In genomic region chr10:112811741-112812551, GRCh38 we compare ENCODE assay signal across 10 cellular contexts.
DNase-seq lines count a peak whose midpoint lies in the region; TF ChIP-seq lines count a peak whose summit lies in the region.
"Had no signal": no experiment of that assay in that cellular context is flagged by ENCODE, and none has a peak within 500 bp of the region (broad histone marks: within the 10 kb centered on the region; RNA-seq: fewer than 3 reads in every experiment).

No MANE protein-coding gene starts in this region.

- H3K27me3 Mint-ChIP-seq in nephron (ENCODE audit: low read depth), result peaks cover 3% of the 10 kb centered on the region
- no peaks in the 10 kb centered on the region for H3K27me3 Mint-ChIP-seq in activated naive CD4-positive, alpha-beta T cell treated with anti-CD3 and anti-CD28 coated beads for 36 hours (ENCODE audit: low read depth)
- H3K27me3 Mint-ChIP-seq: IgD-negative memory B cell had no signal

- TF ChIP-seq CTCF in AG09319 (IDR thresholded peaks at IDR 0.05; ENCODE audit: low read depth, low read length) (no peak), epithelial cell of proximal tubule (conservative IDR thresholded peaks at IDR 0.05; ENCODE audit: low read depth, low read length) (no peak), nephron (IDR thresholded peaks at IDR 0.05; ENCODE audit: unreplicated experiment in 3 of 3) (no peak)

- intact Hi-C loops in activated naive CD4-positive, alpha-beta T cell treated with anti-CD3 and anti-CD28 coated beads for 36 hours (cut with micrococcal nuclease), result no loop called here

- CTCF ChIA-PET in activated naive CD4-positive, alpha-beta T cell treated with anti-CD3 and anti-CD28 coated beads for 36 hours (lab: Charles Lee), result no interaction called here

- H3K4me3 ChIP-seq in epithelial cell of proximal tubule (ENCODE audit: low read depth, low read length), result no peak overlapping the region
- H3K4me3 ChIP-seq: sigmoid colon had no signal

- H3K36me3 Mint-ChIP-seq in nephron (ENCODE audit: low read depth), result peaks cover 11% of the 10 kb centered on the region
- H3K36me3 Mint-ChIP-seq in activated naive CD4-positive, alpha-beta T cell treated with anti-CD3 and anti-CD28 coated beads for 36 hours (ENCODE audit: low read depth), result peaks cover 35% of the 10 kb centered on the region

- H3K9me3 Mint-ChIP-seq in nephron, result no peaks in the 10 kb centered on the region
- H3K9me3 Mint-ChIP-seq in activated naive CD4-positive, alpha-beta T cell treated with anti-CD3 and anti-CD28 coated beads for 36 hours, result no peaks in the 10 kb centered on the region
- H3K9me3 Mint-ChIP-seq: IgD-negative memory B cell had no signal

- peak overlapping the region; percentile 81 to 95 (median 91) for H3K27ac Mint-ChIP-seq in nephron
- H3K27ac Mint-ChIP-seq in activated naive CD4-positive, alpha-beta T cell treated with anti-CD3 and anti-CD28 coated beads for 36 hours, result no peak overlapping the region

- peak overlapping the region in 1 of 3 experiments; percentile 65 for H3K4me3 Mint-ChIP-seq in nephron
- H3K4me3 Mint-ChIP-seq in activated naive CD4-positive, alpha-beta T cell treated with anti-CD3 and anti-CD28 coated beads for 36 hours, result no peak overlapping the region

- DNase-seq in AG09319 (ENCODE audit: extremely low read depth, low read depth) (peak; percentile 89), NCI-H460 (ENCODE audit: extremely low read depth, low read depth) (peak; percentile 33), epithelial cell of proximal tubule (ENCODE audit: low read depth) (peak; percentile 91), DMS114 treated with DMSO at 0.1 percent for 48 hours (lab: John Stamatoyannopoulos, UW; ENCODE audit: unreplicated experiment) (no peak), T-helper 1 cell (no peak)
- no peak for DNase-seq in activated CD8-positive, alpha-beta memory T cell treated with anti-CD3 and anti-CD28 coated beads, Interleukin-2, amount 50 U/mL, for 4 hours
- DNase-seq in activated naive CD4-positive, alpha-beta T cell treated with anti-CD3 and anti-CD28 coated beads for 36 hours, result no peak
- DNase-seq: sigmoid colon had no signal

- H3K4me1 Mint-ChIP-seq in nephron, result peaks cover 67% of the 10 kb centered on the region
- H3K4me1 Mint-ChIP-seq in activated naive CD4-positive, alpha-beta T cell treated with anti-CD3 and anti-CD28 coated beads for 36 hours (ENCODE audit: low read depth), result peaks cover 9% of the 10 kb centered on the region
- H3K4me1 Mint-ChIP-seq: IgD-negative memory B cell had no signal

Comparison
In these comparisons a context has a peak if more than half of its experiments do, and no peak if none do; other contexts are left out.
1. DNase-seq: peak in AG09319 (single experiment), NCI-H460 (single experiment) and epithelial cell of proximal tubule (single experiment); none in activated CD8-positive, alpha-beta memory T cell treated with anti-CD3 and anti-CD28 coated beads, Interleukin-2, amount 50 U/mL, for 4 hours (single experiment), DMS114 treated with DMSO at 0.1 percent for 48 hours (single experiment), activated naive CD4-positive, alpha-beta T cell treated with anti-CD3 and anti-CD28 coated beads for 36 hours (single experiment) and T-helper 1 cell (0 of 5).